ENCODE assay signal across 8 cellular contexts in genomic region chr10:2619472-2619871, GRCh38.
A peak's percentile ranks its signal among the peaks of the same experiment; 100 is the strongest.
DNase-seq lines count a peak whose midpoint lies in the region; FAIRE-seq and TF ChIP-seq lines count a peak whose summit lies in the region.

No MANE protein-coding gene starts in this region.

- H2BK120ac ChIP-seq in H1 (replicated peaks; ENCODE audit: low read depth, low read length), result no peak overlapping the region

- no peak overlapping the region for H3K4me2 ChIP-seq in H1 (ENCODE audit: insufficient read depth in 1 of 2, low read depth in 2 of 2, low read length in 2 of 2)

- H4K20me1 ChIP-seq in H1 (replicated peaks in 1 of 2; ENCODE audit: control insufficient read depth in 1 of 2, insufficient read depth in 2 of 2, low read length in 2 of 2), result no peaks in the 10 kb centered on the region

- intact Hi-C loops in thyroid gland (cut with DNase I), result no loop called here

- H3K4ac ChIP-seq in H1 (replicated peaks; ENCODE audit: insufficient read length, low read depth, low read length), result no peak overlapping the region

- TF ChIP-seq CTCF in H1 (IDR thresholded peaks at IDR 0.05; ENCODE audit: control extremely low read depth in 1 of 3, insufficient read depth in 1 of 3, low read depth in 1 of 3, low read length in 3 of 3) (peak; percentile 46 to 82 (median 70)), thyroid gland (IDR thresholded peaks at IDR 0.05) (peak in 2 of 6 experiments; percentile 19 to 25), Peyer's patch (IDR thresholded peaks at IDR 0.05) (no peak)

- H3K23me2 ChIP-seq in H1 (ENCODE audit: low read depth, low read length), result peaks cover 4% of the 10 kb centered on the region; the same call in 1 of the 2 replicates

- TF ChIP-seq POLR2A in H1 (IDR thresholded peaks at IDR 0.05; ENCODE audit: control extremely low read depth in 1 of 2, low read depth in 2 of 2, low read length in 2 of 2) (no peak), thyroid gland (IDR thresholded peaks at IDR 0.05) (no peak), Peyer's patch (IDR thresholded peaks at IDR 0.05) (no peak)

- no peak overlapping the region for H3K56ac ChIP-seq in H1 (replicated peaks; ENCODE audit: insufficient read length, low read depth, low read length)

- no peak overlapping the region for H2BK12ac ChIP-seq in H1 (ENCODE audit: low read depth, low read length)

- H3K9me3 ChIP-seq in H1 (ENCODE audit: insufficient read depth in 2 of 2, low read depth in 1 of 2, low read length in 1 of 2) (no peaks in the 10 kb centered on the region), thyroid gland (no peaks in the 10 kb centered on the region), Peyer's patch (no peaks in the 10 kb centered on the region)

- POLR2A ChIA-PET in HEK293T (lab: Yijun Ruan, JAX) (no interaction called here), H1 (lab: Charles Lee; ENCODE audit: partially characterized antibody) (no interaction called here)

- H3K4me1 ChIP-seq in H1 (replicated peaks in 1 of 4; ENCODE audit: control insufficient read depth in 3 of 4, insufficient read depth in 4 of 4, low read length in 3 of 4) (peaks cover 4% of the 10 kb centered on the region in 4 experiments; a peak in 5 of 7 replicates), thyroid gland (no peaks in the 10 kb centered on the region), Peyer's patch (no peaks in the 10 kb centered on the region)

- H3K9ac ChIP-seq in H1 (replicated peaks in 1 of 4; ENCODE audit: extremely low read depth in 1 of 4, low read depth in 3 of 4, low read length in 3 of 4), result no peak overlapping the region

- DNase-seq in COR-L47 (lab: John Stamatoyannopoulos, UW) (peak; percentile 56), HEK293T (ENCODE audit: extremely low spot score) (peak; percentile 40), NCI-H82 treated with DMSO at 0.1 percent for 48 hours (lab: John Stamatoyannopoulos, UW; ENCODE audit: unreplicated experiment) (peak; percentile 5), H1 (ENCODE audit: low read depth in 1 of 2, low spot score in 2 of 2) (no peak), thyroid gland (no peak), Peyer's patch (no peak), NCI-H510A (lab: John Stamatoyannopoulos, UW) (no peak), cerebellar nuclear complex (lab: John Stamatoyannopoulos, UW) (no peak)

- H4K8ac ChIP-seq in H1 (ENCODE audit: extremely low read depth, insufficient read depth, low read length), result no peak overlapping the region

- H3K36me3 ChIP-seq in H1 (ENCODE audit: control insufficient read depth in 2 of 4, insufficient read depth in 4 of 4, low read length in 3 of 4), result no peaks in the 10 kb centered on the region
- H3K36me3 ChIP-seq in thyroid gland, result no peaks in the 10 kb centered on the region
- H3K36me3 ChIP-seq in Peyer's patch, result no peaks in the 10 kb centered on the region

- FAIRE-seq in H1 (lab: Jason Lieb, UNC), result peak; percentile 19

- no peak overlapping the region for H2BK5ac ChIP-seq in H1 (ENCODE audit: low read depth, low read length)

- no peak overlapping the region for H2AK5ac ChIP-seq in H1 (ENCODE audit: low read depth, low read length)

- H2BK20ac ChIP-seq in H1 (ENCODE audit: low read length), result no peak overlapping the region

- H2BK15ac ChIP-seq in H1 (ENCODE audit: low read length), result no peak overlapping the region

- H3K14ac ChIP-seq in H1 (ENCODE audit: insufficient read length), result no peak overlapping the region

- no peak overlapping the region for H3K18ac ChIP-seq in H1 (ENCODE audit: extremely low read depth, low read length)

- CTCF ChIA-PET in HEK293T (lab: Yijun Ruan, JAX) (interaction anchor here (0.7 kb wide), 3 partner anchors 10 to 458 kb away, joined by 3 to 4 read pairs (median 4); no protein-coding TSS in a partner anchor), H1 (lab: Charles Lee; ENCODE audit: partially characterized antibody) (interaction anchor here (0.6 to 3.2 kb wide), 26 partner anchors 9 to 1080 kb away, joined by 3 to 20 read pairs (median 4); no protein-coding TSS in a partner anchor)

- peak; percentile 76 to 80 for TF ChIP-seq RAD21 in H1 (IDR thresholded peaks at IDR 0.05 in 1 of 2, conservative IDR thresholded peaks at IDR 0.05 in 1 of 2; ENCODE audit: low read depth in 2 of 2, low read length in 2 of 2)

- no peak overlapping the region for H2AFZ ChIP-seq in H1 (ENCODE audit: low read length)

- no peaks in the 10 kb centered on the region for H3K27me3 ChIP-seq in H1 (replicated peaks in 1 of 4; ENCODE audit: control insufficient read depth in 3 of 4, extremely low read depth in 1 of 4, insufficient read depth in 3 of 4, low read length in 3 of 4)
- H3K27me3 ChIP-seq in thyroid gland, result no peaks in the 10 kb centered on the region
- H3K27me3 ChIP-seq in Peyer's patch, result no peaks in the 10 kb centered on the region

- no peak overlapping the region for H3K23ac ChIP-seq in H1 (ENCODE audit: insufficient read length)

- no peak overlapping the region for H4K91ac ChIP-seq in H1 (replicated peaks; ENCODE audit: insufficient read length, low read length)

- no peaks in the 10 kb centered on the region for H3K79me2 ChIP-seq in H1 (ENCODE audit: control insufficient read depth in 1 of 2, insufficient read depth in 2 of 2, low read length in 2 of 2)

- no peaks in the 10 kb centered on the region for H3K79me1 ChIP-seq in H1 (ENCODE audit: low read depth, low read length)

- 54% methylated on average over 4 of the region's 4 CpGs; no CpG with 5 or more reads in 1 of the 2 experiments for WGBS in H1 (ENCODE audit: extremely low coverage in 1 of 2, insufficient coverage in 1 of 2, insufficient read length in 1 of 2, insufficient replicate concordance in 2 of 2, low coverage in 1 of 2, low lambda C conversion rate in 2 of 2, missing lambda C conversion rate in 1 of 2), 2 experiments
- 43 to 46% methylated on average over 4 of the region's 4 CpGs for WGBS in thyroid gland, 2 donors

- no peak for TF ChIP-seq EP300 in H1 (IDR thresholded peaks at IDR 0.05; ENCODE audit: borderline replicate concordance in 1 of 2, low read depth in 2 of 2, low read length in 2 of 2)

- no peak overlapping the region for H3K27ac ChIP-seq in H1 (ENCODE audit: low read depth, low read length)
- H3K27ac ChIP-seq in thyroid gland, result no peak overlapping the region
- no peak overlapping the region for H3K27ac ChIP-seq in Peyer's patch

- H3K4me3 ChIP-seq in H1 (ENCODE audit: extremely low read depth in 1 of 4, insufficient read depth in 2 of 4, low read depth in 3 of 4, low read length in 4 of 4) (no peak overlapping the region), thyroid gland (replicated peaks in 1 of 3) (no peak overlapping the region), Peyer's patch (no peak overlapping the region)

- no peak overlapping the region for H4K5ac ChIP-seq in H1 (ENCODE audit: insufficient read length, low read depth, low read length)

TF ChIP-seq in HEK293T, 16 proteins besides CTCF, POLR2A, EP300 and RAD21:
- TF ChIP-seq SP1 (IDR thresholded peaks at IDR 0.05) (no peak), LEF1 (IDR thresholded peaks at IDR 0.05; ENCODE audit: borderline replicate concordance) (no peak), FOXA1 (IDR thresholded peaks at IDR 0.05) (no peak), ELF4 (IDR thresholded peaks at IDR 0.05) (no peak), CTBP1 (IDR thresholded peaks at IDR 0.05; ENCODE audit: borderline replicate concordance) (no peak), FOXK2 (IDR thresholded peaks at IDR 0.05) (no peak), L3MBTL2 (conservative IDR thresholded peaks at IDR 0.05) (no peak), NFRKB (IDR thresholded peaks at IDR 0.05) (no peak), FOXM1 (IDR thresholded peaks at IDR 0.05; ENCODE audit: borderline replicate concordance) (no peak), ZNF384 (IDR thresholded peaks at IDR 0.05) (no peak), TARDBP (IDR thresholded peaks at IDR 0.05) (no peak), HDGF (IDR thresholded peaks at IDR 0.05; ENCODE audit: borderline replicate concordance) (no peak), ARNT (IDR thresholded peaks at IDR 0.05) (no peak), PKNOX1 (IDR thresholded peaks at IDR 0.05) (no peak), BHLHE40 (IDR thresholded peaks at IDR 0.05; ENCODE audit: borderline replicate concordance) (no peak), SUZ12 (IDR thresholded peaks at IDR 0.05) (no peak)

TF ChIP-seq in H1, 55 proteins besides CTCF, POLR2A, EP300 and RAD21 (continues in another document):
- TF ChIP-seq KDM4A (IDR thresholded peaks at IDR 0.05; ENCODE audit: low read depth, low read length, severe bottlenecking) (no peak), ZNF274 (IDR thresholded peaks at IDR 0.05; ENCODE audit: borderline replicate concordance, extremely low read depth, low read length) (no peak), RBBP5 (IDR thresholded peaks at IDR 0.05; ENCODE audit: borderline replicate concordance, low read depth, low read length) (no peak), NANOG (IDR thresholded peaks at IDR 0.05; ENCODE audit: insufficient read depth, low read depth, low read length, poor library complexity, severe bottlenecking) (no peak), SP4 (IDR thresholded peaks at IDR 0.05; ENCODE audit: low read length) (no peak), CBX5 (IDR thresholded peaks at IDR 0.05; ENCODE audit: low read depth, low read length) (no peak), USF2 (IDR thresholded peaks at IDR 0.05; ENCODE audit: low read length) (no peak), SP1 (IDR thresholded peaks at IDR 0.05; ENCODE audit: low read depth, low read length) (no peak), TCF12 (IDR thresholded peaks at IDR 0.05; ENCODE audit: low read depth, low read length) (no peak), JUND (IDR thresholded peaks at IDR 0.05; ENCODE audit: low read length) (no peak), SIN3A (conservative IDR thresholded peaks at IDR 0.05 in 1 of 2, IDR thresholded peaks at IDR 0.05 in 1 of 2; ENCODE audit: low read depth in 1 of 2, low read length in 2 of 2) (no peak), CBX8 (IDR thresholded peaks at IDR 0.05; ENCODE audit: borderline replicate concordance, low read depth, low read length) (no peak)
- TF ChIP-seq, protein P1, sequence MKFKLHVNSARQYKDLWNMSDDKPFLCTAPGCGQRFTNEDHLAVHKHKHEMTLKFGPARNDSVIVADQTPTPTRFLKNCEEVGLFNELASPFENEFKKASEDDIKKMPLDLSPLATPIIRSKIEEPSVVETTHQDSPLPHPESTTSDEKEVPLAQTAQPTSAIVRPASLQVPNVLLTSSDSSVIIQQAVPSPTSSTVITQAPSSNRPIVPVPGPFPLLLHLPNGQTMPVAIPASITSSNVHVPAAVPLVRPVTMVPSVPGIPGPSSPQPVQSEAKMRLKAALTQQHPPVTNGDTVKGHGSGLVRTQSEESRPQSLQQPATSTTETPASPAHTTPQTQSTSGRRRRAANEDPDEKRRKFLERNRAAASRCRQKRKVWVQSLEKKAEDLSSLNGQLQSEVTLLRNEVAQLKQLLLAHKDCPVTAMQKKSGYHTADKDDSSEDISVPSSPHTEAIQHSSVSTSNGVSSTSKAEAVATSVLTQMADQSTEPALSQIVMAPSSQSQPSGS (IDR thresholded peaks at IDR 0.05; ENCODE audit: low read length), result no peak

Comparison
In these comparisons a context has a peak if more than half of its experiments do, and no peak if none do; other contexts are left out.
1. DNase-seq: peak in COR-L47 (single experiment), HEK293T (single experiment) and NCI-H82 treated with DMSO at 0.1 percent for 48 hours (single experiment); none in H1 (0 of 2), thyroid gland (0 of 2), Peyer's patch (0 of 3), NCI-H510A (single experiment) and cerebellar nuclear complex (0 of 2).
2. CTCF ChIP-seq: peak in H1 (3 of 3); none in Peyer's patch (0 of 6).